ENCODE assay signal across 39 cellular contexts in the genomic region with DNA sequence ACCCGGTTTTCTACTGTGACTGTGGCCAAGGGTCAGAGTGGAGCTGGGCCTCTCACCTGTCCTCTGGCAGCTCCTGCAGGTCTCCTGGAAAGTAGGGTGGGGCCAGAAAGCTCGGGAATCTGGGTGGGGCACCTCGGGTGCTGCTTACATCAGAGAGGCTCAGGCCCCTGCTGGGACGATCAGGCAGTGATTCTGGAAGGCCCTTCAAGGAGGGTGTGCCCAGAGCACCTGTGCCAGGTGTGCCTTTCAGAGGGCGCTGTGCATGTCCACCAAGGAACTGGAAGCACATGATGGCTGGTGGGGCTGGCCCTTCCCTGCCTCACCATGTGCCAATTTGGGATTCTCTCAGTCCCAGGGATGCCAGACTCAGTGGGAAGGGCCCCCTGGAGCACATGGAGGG. TPM values are rescaled to one million over a fixed set of nuclear protein-coding genes. Genes with fewer than 3 reads are reported as not detected.
DNase-seq lines count a peak whose midpoint lies in the region; ATAC-seq and TF ChIP-seq lines count a peak whose summit lies in the region.
"Had no signal": no experiment of that assay in that cellular context is flagged by ENCODE, and none has a peak within 500 bp of the region (broad histone marks: within the 10 kb centered on the region; RNA-seq: fewer than 3 reads in every experiment).

No MANE protein-coding gene starts in this region.

- TF ChIP-seq POLR2A in upper lobe of left lung (IDR thresholded peaks at IDR 0.05) (no peak), body of pancreas (IDR thresholded peaks at IDR 0.05) (no peak)

- no peak overlapping the region for H3K4me3 ChIP-seq in upper lobe of left lung
- no peak overlapping the region for H3K4me3 ChIP-seq in body of pancreas
- H3K4me3 ChIP-seq in psoas muscle, result no peak overlapping the region
- H3K4me3 ChIP-seq: ascending aorta, cardiac muscle cell, esophagus muscularis mucosa, GM12878, heart left ventricle, Peyer's patch, skin epidermis had no signal

- ATAC-seq in T-helper 17 cell (no peak), upper lobe of left lung (ENCODE audit: low FRiP score in 2 of 2) (peak; percentile 20 to 23), HG02852 (IDR thresholded peaks at IDR 0.05; ENCODE audit: unreplicated experiment) (no peak), body of pancreas (no peak), psoas muscle (no peak)
- ATAC-seq: GM12878; heart left ventricle; stimulated activated naive CD8-positive, alpha-beta T cell treated with anti-CD3 and anti-CD28 coated beads, Interleukin-15, Interleukin-2, amounts not matched to agents 100 U/mL and 50 U/mL, for 24 hours had no signal

- H3K27ac ChIP-seq in upper lobe of left lung (no peak overlapping the region), body of pancreas (no peak overlapping the region), psoas muscle (no peak overlapping the region)
- H3K27ac ChIP-seq: ascending aorta, cardiac muscle cell, esophagus muscularis mucosa, heart left ventricle, Peyer's patch, skin epidermis, WERI-Rb-1 had no signal

- TF ChIP-seq CTCF in upper lobe of left lung (IDR thresholded peaks at IDR 0.05), result no peak
- TF ChIP-seq CTCF in body of pancreas (IDR thresholded peaks at IDR 0.05), result no peak
- no peak for TF ChIP-seq CTCF in psoas muscle (IDR thresholded peaks at IDR 0.05)

- H3K4me1 Mint-ChIP-seq in T-helper 17 cell, result peaks cover 6% of the 10 kb centered on the region
- H3K4me1 Mint-ChIP-seq: activated naive CD8-positive, alpha-beta T cell treated with anti-CD3 and anti-CD28 coated beads for 36 hours had no signal

- H3K27me3 Mint-ChIP-seq in T-helper 17 cell, result peaks cover 6% of the 10 kb centered on the region
- H3K27me3 Mint-ChIP-seq: activated naive CD8-positive, alpha-beta T cell treated with anti-CD3 and anti-CD28 coated beads for 36 hours; CD4-positive, alpha-beta T cell; natural killer cell treated with Interleukin-12 subunit alpha and Interleukin-12 subunit beta and Interleukin-15 and Interleukin-18, amount 100 ng/mL, for 72 hours had no signal

- WGBS in upper lobe of left lung, 2 donors, result 77% methylated on average over 2 of the region's 5 CpGs; no CpG with 5 or more reads in 1 of the 2 donors
- 33% methylated on average over 1 to 5 of the region's 5 CpGs for WGBS in body of pancreas, 2 donors
- 48 to 61% (median 57%) methylated on average over 5 of the region's 5 CpGs for WGBS in psoas muscle, 3 donors

- H3K36me3 Mint-ChIP-seq in T-helper 17 cell (ENCODE audit: low read depth), result peaks cover 2% of the 10 kb centered on the region
- H3K36me3 Mint-ChIP-seq: activated naive CD8-positive, alpha-beta T cell treated with anti-CD3 and anti-CD28 coated beads for 36 hours; natural killer cell treated with Interleukin-12 subunit alpha and Interleukin-12 subunit beta and Interleukin-15 and Interleukin-18, amount 100 ng/mL, for 72 hours had no signal

- H3K27ac Mint-ChIP-seq in T-helper 17 cell, result no peak overlapping the region
- H3K27ac Mint-ChIP-seq: activated naive CD8-positive, alpha-beta T cell treated with anti-CD3 and anti-CD28 coated beads for 36 hours; CD4-positive, alpha-beta T cell; dendritic cell treated with granulocyte-macrophage colony-stimulating factor and Interleukin-4, amounts not matched to agents 40 ng/mL and 50 ng/mL, for 4 days; natural killer cell treated with Interleukin-12 subunit alpha and Interleukin-12 subunit beta and Interleukin-15 and Interleukin-18, amount 100 ng/mL, for 72 hours had no signal

- H3K4me3 Mint-ChIP-seq in T-helper 17 cell, result peak overlapping the region; percentile 19
- H3K4me3 Mint-ChIP-seq: activated naive CD8-positive, alpha-beta T cell treated with anti-CD3 and anti-CD28 coated beads for 36 hours; CD4-positive, alpha-beta T cell; dendritic cell treated with granulocyte-macrophage colony-stimulating factor and Interleukin-4, amounts not matched to agents 40 ng/mL and 50 ng/mL, for 4 days; natural killer cell treated with Interleukin-12 subunit alpha and Interleukin-12 subunit beta and Interleukin-15 and Interleukin-18, amount 100 ng/mL, for 72 hours had no signal

- H3K27me3 ChIP-seq in upper lobe of left lung (no peaks in the 10 kb centered on the region), body of pancreas (no peaks in the 10 kb centered on the region), psoas muscle (ENCODE audit: insufficient read depth in 3 of 3, low read length in 2 of 3) (no peaks in the 10 kb centered on the region)
- H3K27me3 ChIP-seq: ascending aorta, cardiac muscle cell, heart left ventricle, Peyer's patch had no signal

- H3K9me3 ChIP-seq in T-helper 17 cell (ENCODE audit: control insufficient read depth, low read length, poor library complexity, severe bottlenecking) (no peaks in the 10 kb centered on the region), upper lobe of left lung (no peaks in the 10 kb centered on the region), body of pancreas (no peaks in the 10 kb centered on the region), psoas muscle (no peaks in the 10 kb centered on the region)
- H3K9me3 ChIP-seq: ascending aorta, esophagus muscularis mucosa, heart left ventricle, Peyer's patch had no signal

- peak; percentile 47 for DNase-seq in activated effector memory CD4-positive, alpha-beta T cell treated with anti-CD3 and anti-CD28 coated beads, Interleukin-2, amount 50 U/mL, for 16 hours
- DNase-seq in activated effector memory CD4-positive, alpha-beta T cell treated with Interleukin-2 at 50 U/mL for 16 hours, result no peak
- no peak for DNase-seq in T-helper 17 cell
- DNase-seq in mucosa of gallbladder (ENCODE audit: low spot score), result peak; percentile 26
- DNase-seq in upper lobe of left lung, result peak in 1 of 2 donors; percentile 53
- DNase-seq in body of pancreas, result no peak
- no peak for DNase-seq in psoas muscle
- DNase-seq: activated CD4-positive, alpha-beta T cell treated with anti-CD3 and anti-CD28 coated beads for 48 hours; activated CD8-positive, alpha-beta memory T cell treated with anti-CD3 and anti-CD28 coated beads for 24 hours; activated gamma-delta T cell; activated naive CD8-positive, alpha-beta T cell treated with anti-CD3 and anti-CD28 coated beads for 36 hours; AML-193; CD4-positive, alpha-beta T cell; DMS 273 treated with DMSO at 0.1 percent for 48 hours; EL; foreskin fibroblast; heart left ventricle; KBM-7; kidney; midbrain; MM.1S; NCI-H1105 treated with DMSO at 0.1 percent for 48 hours; NCI-H1930; NCI-H69; SIG-M5; stimulated activated naive CD8-positive, alpha-beta T cell treated with anti-CD3 and anti-CD28 coated beads, Interleukin-15, Interleukin-2, amounts not matched to agents 100 U/mL and 50 U/mL, for 24 hours; SW 1271; T1000; WERI-Rb-1 had no signal

- H3K36me3 ChIP-seq in upper lobe of left lung (no peaks in the 10 kb centered on the region), body of pancreas (replicated peaks in 1 of 2; ENCODE audit: insufficient read depth in 1 of 2, low read depth in 2 of 2) (no peaks in the 10 kb centered on the region), psoas muscle (ENCODE audit: insufficient read depth in 1 of 2, low read depth in 1 of 2) (no peaks in the 10 kb centered on the region)
- H3K36me3 ChIP-seq: ascending aorta, cardiac muscle cell, esophagus muscularis mucosa, heart left ventricle, Peyer's patch, WERI-Rb-1 had no signal

- intact Hi-C loops in body of pancreas (cut with DNase I) (no loop called here), psoas muscle (cut with DNase I) (no loop called here)

- no peak for TF ChIP-seq EP300 in upper lobe of left lung (IDR thresholded peaks at IDR 0.05)

- no peaks in the 10 kb centered on the region for H3K4me1 ChIP-seq in upper lobe of left lung
- no peaks in the 10 kb centered on the region for H3K4me1 ChIP-seq in body of pancreas
- H3K4me1 ChIP-seq in psoas muscle, result no peaks in the 10 kb centered on the region
- H3K4me1 ChIP-seq: ascending aorta, esophagus muscularis mucosa, Peyer's patch had no signal

RNA-seq across cellular contexts. Expression of gene ATP6V1C2, which starts 44.0 kb away (rescaled TPM):
- not detected for total RNA-seq in T-helper 17 cell
- 0.26 TPM for total RNA-seq in mucosa of gallbladder
- total RNA-seq in upper lobe of left lung, result 10 to 100 TPM in 2 of 6 donors, 1 to 10 TPM in 2, under 1 TPM in 2; 0.81 to 92.2 (median 2.4) TPM
- total RNA-seq in body of pancreas, result under 1 TPM in 1 of 2 donors, not detected in 1; 0.66 TPM
- under 1 TPM; 0.11 to 0.27 (median 0.16) TPM for total RNA-seq in psoas muscle
- polyA plus RNA-seq in psoas muscle, result under 1 TPM; 0.25 to 0.70 (median 0.25) TPM
- total RNA-seq: activated naive CD8-positive, alpha-beta T cell treated with anti-CD3 and anti-CD28 coated beads for 36 hours; CD4-positive, alpha-beta T cell; natural killer cell treated with Interleukin-12 subunit alpha and Interleukin-12 subunit beta and Interleukin-15 and Interleukin-18, amount 100 ng/mL, for 72 hours; osteocyte had no signal

RNA-seq across cellular contexts. Expression of gene PDIA6, which starts 47.1 kb away (rescaled TPM):
- 10 to 100 TPM; 53.3 to 57.4 TPM for total RNA-seq in T-helper 17 cell
- 213 TPM for total RNA-seq in mucosa of gallbladder
- total RNA-seq in upper lobe of left lung, result 100 to 1,000 TPM in 4 of 6 donors, 10 to 100 TPM in 2; 32.5 to 209 (median 122) TPM
- total RNA-seq in body of pancreas, result 100 to 1,000 TPM; 113 to 141 TPM
- total RNA-seq in psoas muscle, result 10 to 100 TPM; 40.1 to 61.7 (median 51.7) TPM
- polyA plus RNA-seq in psoas muscle, result 100 to 1,000 TPM in 1 of 3 donors, 10 to 100 TPM in 2; 55.1 to 139 (median 80.0) TPM

Comparison
In these comparisons a context has a peak if more than half of its experiments do, and no peak if none do; other contexts are left out.
1. DNase-seq: peak in activated effector memory CD4-positive, alpha-beta T cell treated with anti-CD3 and anti-CD28 coated beads, Interleukin-2, amount 50 U/mL, for 16 hours (single experiment) and mucosa of gallbladder (single experiment); none in activated effector memory CD4-positive, alpha-beta T cell treated with Interleukin-2 at 50 U/mL for 16 hours (single experiment), T-helper 17 cell (0 of 3), body of pancreas (0 of 4) and psoas muscle (0 of 2).
2. ATAC-seq: peak in upper lobe of left lung (2 of 2); none in T-helper 17 cell (single experiment), HG02852 (single experiment), body of pancreas (single experiment) and psoas muscle (0 of 4).